8 cellular contexts compared by ENCODE assay signal in genomic region chr19:12092065-12092867, GRCh38. TPM values are rescaled to one million over a fixed set of nuclear protein-coding genes. Genes with fewer than 3 reads are reported as not detected.
DNase-seq lines count a peak whose midpoint lies in the region; ATAC-seq and TF ChIP-seq lines count a peak whose summit lies in the region.

No MANE protein-coding gene starts in this region.

- in situ Hi-C loops in brain microvascular endothelial cell (cut with HindIII; ENCODE audit: low pct_ligation_motif_present, low sequenced_read_pairs) = no loop called here

- DNase-seq in DMS79 (lab: John Stamatoyannopoulos, UW) = peak; percentile 2
- peak; percentile 34 for DNase-seq in T1000 (lab: John Stamatoyannopoulos, UW)
- DNase-seq in brain microvascular endothelial cell = peak; percentile 84
- DNase-seq in sciatic nerve (ENCODE audit: low spot score) = peak; percentile 87
- no peak for DNase-seq in NCI-H2029 (lab: John Stamatoyannopoulos, UW)
- DNase-seq in NCI-H345 (lab: John Stamatoyannopoulos, UW) = no peak

- intact Hi-C loops in sciatic nerve (cut with DNase I) = no loop called here

- peaks cover 4% of the 10 kb centered on the region for H3K4me1 ChIP-seq in iPS-18a (ENCODE audit: control insufficient read depth, low read depth, low read length)

- ATAC-seq in HG02981 (IDR thresholded peaks at IDR 0.05; ENCODE audit: unreplicated experiment) = peak; percentile 71
- ATAC-seq in sciatic nerve = peak; percentile 97

- H3K27ac ChIP-seq in brain microvascular endothelial cell (peak overlapping the region; percentile 34), iPS-18a (ENCODE audit: low read length) (peak overlapping the region; percentile 90)

- H3K4me3 ChIP-seq in brain microvascular endothelial cell (ENCODE audit: low read depth, low read length) = peak overlapping the region; percentile 71
- H3K4me3 ChIP-seq in iPS-18a (ENCODE audit: low read length) = peak overlapping the region; percentile 90

- H3K36me3 ChIP-seq in brain microvascular endothelial cell (replicated peaks) = no peaks in the 10 kb centered on the region
- peaks cover 11% of the 10 kb centered on the region for H3K36me3 ChIP-seq in iPS-18a (ENCODE audit: control insufficient read depth, low read depth, low read length)

- no peak for TF ChIP-seq CTCF in brain microvascular endothelial cell (IDR thresholded peaks at IDR 0.05; ENCODE audit: low read depth, low read length, missing control alignments)

- peak overlapping the region; percentile 92 for H3K9ac ChIP-seq in iPS-18a (ENCODE audit: low read length)

- H3K27me3 ChIP-seq in brain microvascular endothelial cell (replicated peaks) (no peaks in the 10 kb centered on the region), iPS-18a (ENCODE audit: control insufficient read depth, insufficient read depth, low read length) (no peaks in the 10 kb centered on the region)

- H3K9me3 ChIP-seq in iPS-18a (ENCODE audit: control insufficient read depth, low read depth, low read length) = peaks cover under 1% of the 10 kb centered on the region

RNA-seq across cellular contexts. Expression of gene ZNF844, which starts 27.7 kb away (rescaled TPM):
- total RNA-seq in sciatic nerve = 21.3 TPM

RNA-seq across cellular contexts. Expression of gene ZNF878, which starts 39.5 kb away (rescaled TPM):
- 0.27 TPM for total RNA-seq in sciatic nerve

RNA-seq across cellular contexts. Expression of gene ZNF20, which starts 47.9 kb away (rescaled TPM):
- 4.3 TPM for total RNA-seq in sciatic nerve

RNA-seq across cellular contexts. Expression of gene ZNF433, which starts 56.8 kb away (rescaled TPM):
- 4.8 TPM for total RNA-seq in sciatic nerve

Comparison
In these comparisons a context has a peak if more than half of its experiments do, and no peak if none do; other contexts are left out.
1. DNase-seq: peak in DMS79 (single experiment), T1000 (single experiment), brain microvascular endothelial cell (single experiment) and sciatic nerve (single experiment); none in NCI-H2029 (single experiment) and NCI-H345 (single experiment).